ENCODE assay signal across 16 cellular contexts in genomic region chr15:25690673-25691543, GRCh38.
A peak's percentile ranks its signal among the peaks of the same experiment; 100 is the strongest.
DNase-seq lines count a peak whose midpoint lies in the region; ATAC-seq and TF ChIP-seq lines count a peak whose summit lies in the region.
"Had no signal": no experiment of that assay in that cellular context is flagged by ENCODE, and none has a peak within 500 bp of the region (broad histone marks: within the 10 kb centered on the region; RNA-seq: fewer than 3 reads in every experiment).

No MANE protein-coding gene starts in this region.

- no peak for ATAC-seq in HG02852 (IDR thresholded peaks at IDR 0.05; ENCODE audit: unreplicated experiment)
- ATAC-seq: stimulated activated naive B cell treated with anti-CD40 and anti-IgM and Interleukin-4, amounts not matched to agents 10 μg/mL and 1 μg/mL and 100 μg/mL, for 72 hours had no signal

- TF ChIP-seq CTCF in tibial artery (IDR thresholded peaks at IDR 0.05) (no peak), vagina (IDR thresholded peaks at IDR 0.05) (no peak)

- no peak for TF ChIP-seq POLR2A in vagina (IDR thresholded peaks at IDR 0.05)

- H3K27me3 ChIP-seq in tibial artery: no peaks in the 10 kb centered on the region
- H3K27me3 ChIP-seq in vagina: no peaks in the 10 kb centered on the region
- H3K27me3 ChIP-seq: breast epithelium had no signal

- H3K4me1 ChIP-seq in tibial artery (peaks cover 0 to 32% (median 20%) of the 10 kb centered on the region in 4 donors), vagina (peaks cover 7% of the 10 kb centered on the region)
- H3K4me1 ChIP-seq: breast epithelium had no signal

- H3K9me3 ChIP-seq in tibial artery (no peaks in the 10 kb centered on the region), vagina (no peaks in the 10 kb centered on the region)
- H3K9me3 ChIP-seq: breast epithelium had no signal

- H3K27ac ChIP-seq in tibial artery: peak overlapping the region; percentile 54 to 62
- H3K27ac ChIP-seq in vagina: no peak overlapping the region
- H3K27ac ChIP-seq: breast epithelium, VCaP had no signal

- H3K4me3 ChIP-seq in tibial artery (no peak overlapping the region), vagina (no peak overlapping the region)
- H3K4me3 ChIP-seq: breast epithelium had no signal

- DNase-seq in HS-5 (ENCODE audit: low read depth) (peak; percentile 26), astrocyte of the hippocampus (ENCODE audit: low read depth, low spot score) (peak; percentile 81), islet precursor cell (peak; percentile 70), tibial artery (peak; percentile 33 to 68), COR-L47 (lab: John Stamatoyannopoulos, UW) (no peak), vagina (ENCODE audit: extremely low spot score in 2 of 2) (no peak), NOMO-1 (lab: John Stamatoyannopoulos, UW; ENCODE audit: unreplicated experiment in 2 of 2) (no peak)
- DNase-seq: activated T-cell treated with anti-CD3 and anti-CD28 coated beads, Interleukin-2, amount 50 U/mL, for 1 hour; DMS 273 treated with DMSO at 0.1 percent for 48 hours; NCI-H510A treated with DMSO at 0.1 percent for 48 hours; SIG-M5; stimulated activated CD4-positive, alpha-beta T cell treated with anti-CD3 and anti-CD28 coated beads, Interleukin-1b, Interleukin-23, amount 100 ng/mL, for 48 hours; stimulated activated naive B cell treated with anti-CD40 and anti-IgM and Interleukin-4, amounts not matched to agents 10 μg/mL and 1 μg/mL and 100 μg/mL, for 72 hours had no signal

- H3K36me3 ChIP-seq in tibial artery (peaks cover 48 to 59% (median 57%) of the 10 kb centered on the region in 3 donors), vagina (no peaks in the 10 kb centered on the region)
- H3K36me3 ChIP-seq: breast epithelium had no signal

- intact Hi-C loops in tibial artery (cut with DNase I; ENCODE audit: low total_unique reads): no loop called here
- intact Hi-C loops in vagina (cut with DNase I): loop anchor here (10.0 kb wide), 1 partner anchor 244 kb away; no protein-coding TSS in a partner anchor

Comparison
In these comparisons a context has a peak if more than half of its experiments do, and no peak if none do; other contexts are left out.
1. DNase-seq: peak in HS-5 (single experiment), astrocyte of the hippocampus (single experiment), islet precursor cell (single experiment) and tibial artery (2 of 2); none in COR-L47 (single experiment), vagina (0 of 2) and NOMO-1 (0 of 2).